In the genomic region with DNA sequence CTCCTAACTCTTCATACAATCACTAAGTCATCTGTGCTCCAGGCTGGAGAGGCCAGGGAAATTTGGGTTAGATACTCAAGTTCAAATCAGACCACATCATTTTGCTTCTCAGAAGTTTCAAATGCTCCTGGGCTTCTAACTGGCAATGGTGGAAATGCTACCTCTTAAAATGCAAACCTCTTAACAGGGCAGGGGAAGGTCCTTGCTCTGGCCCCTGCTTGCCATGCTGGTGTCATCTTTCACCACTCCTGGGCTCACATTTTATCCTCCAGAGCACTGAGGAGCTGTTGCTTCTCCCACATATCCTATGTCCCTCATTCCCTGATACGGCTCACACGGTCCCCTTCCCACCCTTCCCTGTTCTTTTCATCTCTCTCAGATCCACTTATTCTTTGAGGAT, we compare ENCODE assay signal across 18 cellular contexts.
"Had no signal": no experiment of that assay in that cellular context is flagged by ENCODE, and none has a peak within 500 bp of the region (broad histone marks: within the 10 kb centered on the region; RNA-seq: fewer than 3 reads in every experiment).

No MANE protein-coding gene starts in this region.

- DNase-seq: activated CD4-positive, alpha-beta T cell treated with anti-CD3 and anti-CD28 coated beads, Interleukin-2, amount 10 ng/mL, durations not matched to agents 7 days and 5 days; activated T-cell treated with anti-CD3 and anti-CD28 coated beads, Interleukin-2, amount 50 U/mL, for 1 hour; aorta; caudate nucleus; effector CD8-positive, alpha-beta T cell; foreskin melanocyte; left ventricle myocardium superior; right cardiac atrium; stimulated activated CD4-positive, alpha-beta T cell treated with anti-CD3 and anti-CD28 coated beads, Interleukin-1b, Interleukin-23, amount 100 ng/mL, for 48 hours; stimulated activated naive CD8-positive, alpha-beta T cell treated with anti-CD3 and anti-CD28 coated beads, Interleukin-15, amount 100 ng/mL, for 72 hours; tibial artery had no signal

- H2AFZ ChIP-seq: parathyroid adenoma had no signal

- H3K4me3 Mint-ChIP-seq: activated CD4-positive, alpha-beta T cell treated with anti-CD3 and anti-CD28 coated beads, Interleukin-2, amount 10 ng/mL, durations not matched to agents 7 days and 5 days; brain; dendritic cell treated with granulocyte-macrophage colony-stimulating factor and Interleukin-4, amounts not matched to agents 40 ng/mL and 50 ng/mL, for 4 days; nephron; stimulated activated effector memory CD8-positive, alpha-beta T cell treated with anti-CD3 and anti-CD28 coated beads, Interleukin-12 subunit alpha, Interleukin-12 subunit beta, amount 100 ng/mL, for 72 hours; stimulated activated naive CD8-positive, alpha-beta T cell treated with anti-CD3 and anti-CD28 coated beads, Interleukin-15, amount 100 ng/mL, for 72 hours had no signal

- H3K4me1 Mint-ChIP-seq: brain had no signal

- H3K27me3 ChIP-seq: tibial artery had no signal

- H3K27me3 Mint-ChIP-seq: stimulated activated naive CD8-positive, alpha-beta T cell treated with anti-CD3 and anti-CD28 coated beads, Interleukin-15, amount 100 ng/mL, for 72 hours had no signal

- H3K36me3 Mint-ChIP-seq: activated naive CD4-positive, alpha-beta T cell treated with anti-CD3 and anti-CD28 coated beads, Interleukin-2, amount 50 U/mL, for 72 hours; brain; stimulated activated effector memory CD8-positive, alpha-beta T cell treated with anti-CD3 and anti-CD28 coated beads, Interleukin-12 subunit alpha, Interleukin-12 subunit beta, amount 100 ng/mL, for 72 hours had no signal

- H3K36me3 ChIP-seq: tibial artery had no signal

- H3K27ac ChIP-seq: parathyroid adenoma, tibial artery had no signal

- H3K79me2 ChIP-seq: parathyroid adenoma had no signal

- H3K4me3 ChIP-seq: tibial artery had no signal

- H3K4me1 ChIP-seq: parathyroid adenoma had no signal

- ATAC-seq: activated CD4-positive, CD25-positive, alpha-beta regulatory T cell treated with anti-CD3 and anti-CD28 coated beads, Interleukin-2, amount 50 U/mL, for 24 hours; activated naive CD4-positive, alpha-beta T cell treated with anti-CD3 and anti-CD28 coated beads, Interleukin-2, amount 50 U/mL, for 72 hours; left ventricle myocardium superior; right cardiac atrium; stimulated activated effector memory CD8-positive, alpha-beta T cell treated with anti-CD3 and anti-CD28 coated beads, Interleukin-12 subunit alpha, Interleukin-12 subunit beta, amount 100 ng/mL, for 72 hours; stimulated activated naive CD8-positive, alpha-beta T cell treated with anti-CD3 and anti-CD28 coated beads, Interleukin-15, amount 100 ng/mL, for 72 hours had no signal

- H3K9me3 ChIP-seq: tibial artery had no signal

- H3K9me3 Mint-ChIP-seq: activated CD4-positive, alpha-beta T cell treated with anti-CD3 and anti-CD28 coated beads, Interleukin-2, amount 10 ng/mL, durations not matched to agents 7 days and 5 days; activated naive CD4-positive, alpha-beta T cell treated with anti-CD3 and anti-CD28 coated beads, Interleukin-2, amount 50 U/mL, for 72 hours; dendritic cell treated with granulocyte-macrophage colony-stimulating factor and Interleukin-4, amounts not matched to agents 40 ng/mL and 50 ng/mL, for 4 days; stimulated activated effector memory CD8-positive, alpha-beta T cell treated with anti-CD3 and anti-CD28 coated beads, Interleukin-12 subunit alpha, Interleukin-12 subunit beta, amount 100 ng/mL, for 72 hours; stimulated activated naive CD8-positive, alpha-beta T cell treated with anti-CD3 and anti-CD28 coated beads, Interleukin-15, amount 100 ng/mL, for 72 hours had no signal

- H3K27ac Mint-ChIP-seq: activated CD4-positive, alpha-beta T cell treated with anti-CD3 and anti-CD28 coated beads, Interleukin-2, amount 10 ng/mL, durations not matched to agents 7 days and 5 days; activated naive CD4-positive, alpha-beta T cell treated with anti-CD3 and anti-CD28 coated beads, Interleukin-2, amount 50 U/mL, for 72 hours; brain; dendritic cell treated with granulocyte-macrophage colony-stimulating factor and Interleukin-4, amounts not matched to agents 40 ng/mL and 50 ng/mL, for 4 days; stimulated activated effector memory CD8-positive, alpha-beta T cell treated with anti-CD3 and anti-CD28 coated beads, Interleukin-12 subunit alpha, Interleukin-12 subunit beta, amount 100 ng/mL, for 72 hours had no signal

- H3K9ac ChIP-seq: parathyroid adenoma had no signal
